8 cellular contexts compared by ENCODE assay signal in genomic region chr20:32535316-32535952, GRCh38. TPM values are rescaled to one million over a fixed set of nuclear protein-coding genes. Genes with fewer than 3 reads are reported as not detected.
DNase-seq lines count a peak whose midpoint lies in the region; ATAC-seq lines count a peak whose summit lies in the region.

No MANE protein-coding gene starts in this region.

- no peaks in the 10 kb centered on the region for H3K27me3 Mint-ChIP-seq in activated CD8-positive, alpha-beta memory T cell treated with anti-CD3 and anti-CD28 coated beads, Interleukin-2, amount 10 ng/mL, durations not matched to agents 7 days and 5 days
- no peaks in the 10 kb centered on the region for H3K27me3 Mint-ChIP-seq in stimulated activated naive CD8-positive, alpha-beta T cell treated with anti-CD3 and anti-CD28 coated beads, Interleukin-15, amount 100 ng/mL, for 72 hours

- CTCF ChIA-PET in activated CD8-positive, alpha-beta memory T cell treated with anti-CD3 and anti-CD28 coated beads, Interleukin-2, amount 10 ng/mL, durations not matched to agents 7 days and 5 days (lab: Charles Lee), result interaction anchor here (0.7 to 11.7 kb wide), 7 partner anchors 12 to 243 kb away, joined by 3 to 150 read pairs (median 3); partner anchors contain the start of gene C20orf203

- peaks cover 1% of the 10 kb centered on the region for H3K36me3 Mint-ChIP-seq in activated CD8-positive, alpha-beta memory T cell treated with anti-CD3 and anti-CD28 coated beads, Interleukin-2, amount 10 ng/mL, durations not matched to agents 7 days and 5 days

- peak; percentile 60 for DNase-seq in activated CD8-positive, alpha-beta memory T cell treated with anti-CD3 and anti-CD28 coated beads, Interleukin-2, amount 10 ng/mL, durations not matched to agents 7 days and 5 days
- no peak for DNase-seq in activated CD8-positive, alpha-beta memory T cell treated with anti-CD3 and anti-CD28 coated beads, Interleukin-2, amount 50 U/mL, for 4 hours
- DNase-seq in NCI-H774 (lab: John Stamatoyannopoulos, UW) (peak; percentile 56), cerebellum (ENCODE audit: low spot score) (peak; percentile 75), kidney tubule cell (ENCODE audit: low spot score) (no peak), COLO829 (ENCODE audit: low spot score) (no peak)
- DNase-seq in stimulated activated naive CD8-positive, alpha-beta T cell treated with anti-CD3 and anti-CD28 coated beads, Interleukin-15, amount 100 ng/mL, for 72 hours, result peak; percentile 42 to 48

- H3K4me1 Mint-ChIP-seq in activated CD8-positive, alpha-beta memory T cell treated with anti-CD3 and anti-CD28 coated beads, Interleukin-2, amount 10 ng/mL, durations not matched to agents 7 days and 5 days, result peaks cover 65% of the 10 kb centered on the region
- H3K4me1 Mint-ChIP-seq in stimulated activated naive CD8-positive, alpha-beta T cell treated with anti-CD3 and anti-CD28 coated beads, Interleukin-15, amount 100 ng/mL, for 72 hours, result peaks cover 91% of the 10 kb centered on the region

- peak overlapping the region; percentile 76 for H3K4me3 Mint-ChIP-seq in activated CD8-positive, alpha-beta memory T cell treated with anti-CD3 and anti-CD28 coated beads, Interleukin-2, amount 10 ng/mL, durations not matched to agents 7 days and 5 days
- H3K4me3 Mint-ChIP-seq in stimulated activated naive CD8-positive, alpha-beta T cell treated with anti-CD3 and anti-CD28 coated beads, Interleukin-15, amount 100 ng/mL, for 72 hours, result peak overlapping the region; percentile 88 to 90

- no peaks in the 10 kb centered on the region for H3K9me3 Mint-ChIP-seq in activated CD8-positive, alpha-beta memory T cell treated with anti-CD3 and anti-CD28 coated beads, Interleukin-2, amount 10 ng/mL, durations not matched to agents 7 days and 5 days (ENCODE audit: low read depth)
- no peaks in the 10 kb centered on the region for H3K9me3 Mint-ChIP-seq in stimulated activated naive CD8-positive, alpha-beta T cell treated with anti-CD3 and anti-CD28 coated beads, Interleukin-15, amount 100 ng/mL, for 72 hours

- peak overlapping the region; percentile 96 for H3K27ac Mint-ChIP-seq in activated CD8-positive, alpha-beta memory T cell treated with anti-CD3 and anti-CD28 coated beads, Interleukin-2, amount 10 ng/mL, durations not matched to agents 7 days and 5 days
- peak overlapping the region; percentile 74 to 94 for H3K27ac Mint-ChIP-seq in stimulated activated naive CD8-positive, alpha-beta T cell treated with anti-CD3 and anti-CD28 coated beads, Interleukin-15, amount 100 ng/mL, for 72 hours

- no peak for ATAC-seq in activated CD8-positive, alpha-beta memory T cell treated with anti-CD3 and anti-CD28 coated beads, Interleukin-2, amount 10 ng/mL, durations not matched to agents 7 days and 5 days
- no peak for ATAC-seq in stimulated activated naive CD8-positive, alpha-beta T cell treated with anti-CD3 and anti-CD28 coated beads, Interleukin-15, amount 100 ng/mL, for 72 hours
- no peak for ATAC-seq in HG02840 (IDR thresholded peaks at IDR 0.05; ENCODE audit: low FRiP score, unreplicated experiment)

RNA-seq across cellular contexts. Expression of gene NOL4L, which starts 49.7 kb away (rescaled TPM):
- 10 to 100 TPM; 15.2 to 18.3 TPM for total RNA-seq in activated CD8-positive, alpha-beta memory T cell treated with anti-CD3 and anti-CD28 coated beads, Interleukin-2, amount 10 ng/mL, durations not matched to agents 7 days and 5 days
- 33.0 TPM for total RNA-seq in cerebellum

Comparison
In these comparisons a context has a peak if more than half of its experiments do, and no peak if none do; other contexts are left out.
1. DNase-seq: peak in activated CD8-positive, alpha-beta memory T cell treated with anti-CD3 and anti-CD28 coated beads, Interleukin-2, amount 10 ng/mL, durations not matched to agents 7 days and 5 days (single experiment), NCI-H774 (single experiment), cerebellum (single experiment) and stimulated activated naive CD8-positive, alpha-beta T cell treated with anti-CD3 and anti-CD28 coated beads, Interleukin-15, amount 100 ng/mL, for 72 hours (2 of 2); none in activated CD8-positive, alpha-beta memory T cell treated with anti-CD3 and anti-CD28 coated beads, Interleukin-2, amount 50 U/mL, for 4 hours (single experiment), kidney tubule cell (single experiment) and COLO829 (single experiment).